ENCODE assay signal across 14 cellular contexts in the genomic region with DNA sequence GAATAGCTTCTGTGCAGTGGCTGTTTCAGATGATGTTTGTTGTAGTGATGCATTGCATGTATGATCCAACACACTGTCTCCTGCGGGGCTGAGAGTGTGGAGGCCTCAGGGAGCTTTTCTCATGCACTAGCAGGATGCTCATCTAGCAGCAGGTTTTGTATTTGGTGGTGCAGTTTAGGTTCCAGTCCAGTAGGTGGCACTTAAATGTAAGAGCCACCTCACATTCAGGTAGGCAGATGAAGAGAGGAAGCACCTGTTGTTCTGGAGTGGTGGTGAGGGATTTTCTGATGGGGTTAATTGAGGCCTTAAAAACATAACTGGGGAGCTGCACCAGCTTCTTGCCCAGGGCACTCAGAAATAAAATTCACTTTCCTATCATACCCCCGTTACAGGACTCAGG.
A peak's percentile ranks its signal among the peaks of the same experiment; 100 is the strongest.
DNase-seq lines count a peak whose midpoint lies in the region; ATAC-seq and TF ChIP-seq lines count a peak whose summit lies in the region.
"Had no signal": no experiment of that assay in that cellular context is flagged by ENCODE, and none has a peak within 500 bp of the region (broad histone marks: within the 10 kb centered on the region; RNA-seq: fewer than 3 reads in every experiment).

No MANE protein-coding gene starts in this region.

- H3K27ac ChIP-seq in SK-N-SH (ENCODE audit: low read depth in 2 of 2, low read length in 1 of 2): no peak overlapping the region
- H3K27ac ChIP-seq in Panc1 (ENCODE audit: low read length): no peak overlapping the region
- H3K27ac ChIP-seq in mesendoderm (ENCODE audit: low read depth, low read length): no peak overlapping the region
- no peak overlapping the region for H3K27ac ChIP-seq in vagina
- H3K27ac ChIP-seq: epithelial cell of prostate had no signal

- H3K4me2 ChIP-seq in SK-N-SH (no peak overlapping the region), mesendoderm (ENCODE audit: low read length) (no peak overlapping the region)

- no peak for TF ChIP-seq EP300 in SK-N-SH (IDR thresholded peaks at IDR 0.05; ENCODE audit: borderline replicate concordance in 1 of 2, low read depth in 1 of 2, low read length in 1 of 2)

- no peak overlapping the region for H4K8ac ChIP-seq in mesendoderm (ENCODE audit: low read depth, low read length)

- no peaks in the 10 kb centered on the region for H3K9me3 ChIP-seq in SK-N-SH
- no peaks in the 10 kb centered on the region for H3K9me3 ChIP-seq in Panc1 (ENCODE audit: control insufficient read depth, insufficient read depth, low read depth, low read length)
- H3K9me3 ChIP-seq in vagina: no peaks in the 10 kb centered on the region

- no peaks in the 10 kb centered on the region for H4K20me1 ChIP-seq in SK-N-SH (ENCODE audit: insufficient read depth)

- no peaks in the 10 kb centered on the region for H3K4me1 Mint-ChIP-seq in activated CD8-positive, alpha-beta memory T cell treated with anti-CD3 and anti-CD28 coated beads, Interleukin-2, amount 10 ng/mL, durations not matched to agents 7 days and 5 days
- H3K4me1 Mint-ChIP-seq: central memory CD8-positive, alpha-beta T cell; naive B cell; T-cell had no signal

- intact Hi-C loops in Panc1 (cut with micrococcal nuclease; ENCODE audit: unreplicated experiment): no loop called here
- intact Hi-C loops in vagina (cut with DNase I): no loop called here

- no peaks in the 10 kb centered on the region for H3K36me3 Mint-ChIP-seq in activated CD8-positive, alpha-beta memory T cell treated with anti-CD3 and anti-CD28 coated beads, Interleukin-2, amount 10 ng/mL, durations not matched to agents 7 days and 5 days
- H3K36me3 Mint-ChIP-seq: naive B cell, T-cell had no signal

- H3K4me3 Mint-ChIP-seq in activated CD8-positive, alpha-beta memory T cell treated with anti-CD3 and anti-CD28 coated beads, Interleukin-2, amount 10 ng/mL, durations not matched to agents 7 days and 5 days: no peak overlapping the region
- H3K4me3 Mint-ChIP-seq: central memory CD8-positive, alpha-beta T cell; naive B cell; T-cell had no signal

- no peak overlapping the region for H2BK120ac ChIP-seq in mesendoderm (ENCODE audit: low read depth, low read length)

- H3K27me3 ChIP-seq in SK-N-SH (ENCODE audit: insufficient read depth) (no peaks in the 10 kb centered on the region), Panc1 (ENCODE audit: control insufficient read depth, insufficient read depth, low read length) (no peaks in the 10 kb centered on the region), mesendoderm (ENCODE audit: insufficient read depth, low read length, poor library complexity) (no peaks in the 10 kb centered on the region), vagina (no peaks in the 10 kb centered on the region)

- H3K9me2 ChIP-seq in SK-N-SH: no peaks in the 10 kb centered on the region

- no peak overlapping the region for H2BK15ac ChIP-seq in mesendoderm (replicated peaks; ENCODE audit: low read depth)

- H3K9me3 Mint-ChIP-seq in activated CD8-positive, alpha-beta memory T cell treated with anti-CD3 and anti-CD28 coated beads, Interleukin-2, amount 10 ng/mL, durations not matched to agents 7 days and 5 days (ENCODE audit: low read depth): no peaks in the 10 kb centered on the region
- H3K9me3 Mint-ChIP-seq: central memory CD8-positive, alpha-beta T cell; T-cell had no signal

- H3K27ac Mint-ChIP-seq in activated CD8-positive, alpha-beta memory T cell treated with anti-CD3 and anti-CD28 coated beads, Interleukin-2, amount 10 ng/mL, durations not matched to agents 7 days and 5 days: no peak overlapping the region
- H3K27ac Mint-ChIP-seq: naive B cell, T-cell had no signal

- no peaks in the 10 kb centered on the region for H3K36me3 ChIP-seq in SK-N-SH (replicated peaks in 1 of 2; ENCODE audit: control insufficient read depth in 1 of 2, insufficient read depth in 2 of 2, low read length in 1 of 2)
- no peaks in the 10 kb centered on the region for H3K36me3 ChIP-seq in Panc1 (ENCODE audit: control insufficient read depth, insufficient read depth, low read length)
- H3K36me3 ChIP-seq in mesendoderm (ENCODE audit: control insufficient read depth, insufficient read depth, low read length): no peaks in the 10 kb centered on the region
- no peaks in the 10 kb centered on the region for H3K36me3 ChIP-seq in vagina

- peak; percentile 27 for TF ChIP-seq CTCF in SK-N-SH (IDR thresholded peaks at IDR 0.05)
- peak; percentile 42 for TF ChIP-seq CTCF in Panc1 (IDR thresholded peaks at IDR 0.05)
- no peak for TF ChIP-seq CTCF in vagina (IDR thresholded peaks at IDR 0.05)

- H3K4me1 ChIP-seq in SK-N-SH (ENCODE audit: control insufficient read depth in 1 of 2, insufficient read depth in 2 of 2, low read depth in 1 of 2, low read length in 1 of 2): no peaks in the 10 kb centered on the region
- no peaks in the 10 kb centered on the region for H3K4me1 ChIP-seq in Panc1 (ENCODE audit: control insufficient read depth, insufficient read depth, low read length)
- H3K4me1 ChIP-seq in mesendoderm (ENCODE audit: control insufficient read depth, low read depth, low read length): no peaks in the 10 kb centered on the region
- H3K4me1 ChIP-seq in vagina: no peaks in the 10 kb centered on the region

- H2BK5ac ChIP-seq in mesendoderm (ENCODE audit: low read length): no peak overlapping the region

- DNase-seq in SK-N-SH (peak; percentile 0), HT-29 (ENCODE audit: low spot score) (peak; percentile 42), Panc1 (ENCODE audit: low read depth, low spot score) (peak; percentile 2), mesendoderm (peak; percentile 0), vagina (ENCODE audit: extremely low spot score in 2 of 2) (no peak)
- no peak for DNase-seq in activated CD8-positive, alpha-beta memory T cell treated with anti-CD3 and anti-CD28 coated beads, Interleukin-2, amount 10 ng/mL, durations not matched to agents 7 days and 5 days
- DNase-seq: left cardiac atrium, naive B cell, NCI-H1694 treated with DMSO at 0.1 percent for 48 hours, T-cell had no signal

- no peak overlapping the region for H3K9ac ChIP-seq in SK-N-SH
- no peak overlapping the region for H3K9ac ChIP-seq in mesendoderm (ENCODE audit: low read length)

- no TSS peak for BruUV-seq in Panc1 (replicated peaks; lab: Mats Ljungman, UMichigan)

- no peak overlapping the region for H3K4ac ChIP-seq in mesendoderm (ENCODE audit: low read depth, low read length)

- H4K5ac ChIP-seq in mesendoderm (ENCODE audit: low read length): no peak overlapping the region

- no peaks in the 10 kb centered on the region for H3K79me1 ChIP-seq in mesendoderm (ENCODE audit: low read length)

- POLR2A ChIA-PET in SK-N-SH (lab: Yijun Ruan, JAX): no interaction called here
- POLR2A ChIA-PET in Panc1 (lab: Charles Lee): no interaction called here

- no peaks in the 10 kb centered on the region for H3F3A ChIP-seq in SK-N-SH (replicated peaks; ENCODE audit: insufficient read depth)

- H3K23ac ChIP-seq in mesendoderm (ENCODE audit: low read length): no peak overlapping the region

- H3K4me3 ChIP-seq in SK-N-SH (ENCODE audit: low read depth in 2 of 2, low read length in 1 of 2) (no peak overlapping the region), Panc1 (ENCODE audit: low read depth in 2 of 2, low read length in 2 of 2) (no peak overlapping the region), mesendoderm (ENCODE audit: low read length) (no peak overlapping the region), vagina (no peak overlapping the region)

- in situ Hi-C loops in Panc1 (cut with HindIII; ENCODE audit: low pct_unique_long_range_greater_than_20kb, low sequenced_read_pairs): no loop called here

- TF ChIP-seq POLR2A in vagina (IDR thresholded peaks at IDR 0.05): no peak

- no peaks in the 10 kb centered on the region for H3K79me2 ChIP-seq in SK-N-SH (ENCODE audit: insufficient read depth)
- H3K79me2 ChIP-seq in mesendoderm (ENCODE audit: control insufficient read depth, insufficient read depth, low read length): no peaks in the 10 kb centered on the region

- no peaks in the 10 kb centered on the region for H3K27me3 Mint-ChIP-seq in activated CD8-positive, alpha-beta memory T cell treated with anti-CD3 and anti-CD28 coated beads, Interleukin-2, amount 10 ng/mL, durations not matched to agents 7 days and 5 days
- H3K27me3 Mint-ChIP-seq: central memory CD8-positive, alpha-beta T cell; naive B cell had no signal

- H3K18ac ChIP-seq in mesendoderm (ENCODE audit: low read length): no peak overlapping the region

- no peak for TF ChIP-seq RAD21 in SK-N-SH (IDR thresholded peaks at IDR 0.05; ENCODE audit: low read length)

- H3K56ac ChIP-seq in mesendoderm (ENCODE audit: low read length): no peak overlapping the region

- ATAC-seq in SK-N-SH treated with all-trans-retinoic acid at 6 μM for 48 hours (no peak), Panc1 (no peak), HG03457 (IDR thresholded peaks at IDR 0.05; ENCODE audit: unreplicated experiment) (no peak)
- ATAC-seq in activated CD8-positive, alpha-beta memory T cell treated with anti-CD3 and anti-CD28 coated beads, Interleukin-2, amount 10 ng/mL, durations not matched to agents 7 days and 5 days: no peak
- ATAC-seq: left cardiac atrium, T-cell had no signal

- no peak overlapping the region for H2AK5ac ChIP-seq in mesendoderm (ENCODE audit: low read length)

- WGBS in SK-N-SH (ENCODE audit: low lambda C conversion rate): 0% methylated on average over 2 of the region's 2 CpGs
- no CpG with 5 or more reads among the region's 2 CpGs for WGBS in mesendoderm (ENCODE audit: extremely low coverage, insufficient coverage, low lambda C conversion rate)

- CTCF ChIA-PET in SK-N-SH (lab: Yijun Ruan, JAX) (interaction anchor here (1.5 kb wide), 1 partner anchor 9 kb away, joined by 4 read pairs; no protein-coding TSS in a partner anchor), Panc1 (lab: Charles Lee) (no interaction called here)
- CTCF ChIA-PET in activated CD8-positive, alpha-beta memory T cell treated with anti-CD3 and anti-CD28 coated beads, Interleukin-2, amount 10 ng/mL, durations not matched to agents 7 days and 5 days (lab: Charles Lee): no interaction called here

- no peak overlapping the region for H2AFZ ChIP-seq in SK-N-SH (ENCODE audit: low read depth)

TF ChIP-seq in SK-N-SH, 30 proteins besides CTCF, POLR2A, EP300 and RAD21 (continues in another document):
- TF ChIP-seq SMC3 (IDR thresholded peaks at IDR 0.05; ENCODE audit: low read depth, low read length): no peak
- no peak for TF ChIP-seq CHD2 (IDR thresholded peaks at IDR 0.05; ENCODE audit: low read length, partially characterized antibody)
- no peak for TF ChIP-seq RCOR1 (IDR thresholded peaks at IDR 0.05; ENCODE audit: low read length)

TF ChIP-seq in SK-N-SH treated with all-trans-retinoic acid at 6 μM for 48 hours, 23 proteins besides CTCF, POLR2A, EP300 and RAD21 (continues in another document):
- TF ChIP-seq GLIS3 (CRISPR knock-in tag; IDR thresholded peaks at IDR 0.05) (no peak), OSR1 (CRISPR knock-in tag; IDR thresholded peaks at IDR 0.05) (no peak)

Comparison
In these comparisons a context has a peak if more than half of its experiments do, and no peak if none do; other contexts are left out.
1. DNase-seq: peak in SK-N-SH (single experiment), HT-29 (single experiment), Panc1 (single experiment) and mesendoderm (single experiment); none in activated CD8-positive, alpha-beta memory T cell treated with anti-CD3 and anti-CD28 coated beads, Interleukin-2, amount 10 ng/mL, durations not matched to agents 7 days and 5 days (single experiment) and vagina (0 of 2).
2. CTCF ChIP-seq: peak in SK-N-SH (single experiment) and Panc1 (single experiment); none in vagina (0 of 3).